In genomic region chr16:15976929-15977637, GRCh38 we compare ENCODE assay signal across 9 cellular contexts. TPM values are rescaled to one million over a fixed set of nuclear protein-coding genes. Genes with fewer than 3 reads are reported as not detected.
DNase-seq lines count a peak whose midpoint lies in the region; ATAC-seq and TF ChIP-seq lines count a peak whose summit lies in the region.
"Had no signal": no experiment of that assay in that cellular context is flagged by ENCODE, and none has a peak within 500 bp of the region (broad histone marks: within the 10 kb centered on the region; RNA-seq: fewer than 3 reads in every experiment).

No MANE protein-coding gene starts in this region.

- H3K9me3 Mint-ChIP-seq in naive thymus-derived CD4-positive, alpha-beta T cell = peaks cover 6 to 56% (median 30%) of the 10 kb centered on the region in 11 donors

- H3K36me3 ChIP-seq in Peyer's patch (peaks cover 0 to 5% (median 0%) of the 10 kb centered on the region in 3 donors), upper lobe of left lung (no peaks in the 10 kb centered on the region)
- H3K36me3 ChIP-seq in naive thymus-derived CD4-positive, alpha-beta T cell (ENCODE audit: control insufficient read depth in 2 of 3, insufficient read depth in 3 of 3, low read length in 3 of 3) = peaks cover 0 to 24% (median 0%) of the 10 kb centered on the region in 3 experiments

- DNase-seq in Peyer's patch = no peak
- DNase-seq in naive thymus-derived CD4-positive, alpha-beta T cell = no peak
- no peak for DNase-seq in upper lobe of left lung
- DNase-seq in DMS53 treated with DMSO at 0.1 percent for 48 hours (lab: John Stamatoyannopoulos, UW; ENCODE audit: unreplicated experiment) = no peak
- DNase-seq in OCI-M2 (lab: John Stamatoyannopoulos, UW; ENCODE audit: unreplicated experiment) = no peak
- no peak for DNase-seq in DMS153 treated with DMSO at 0.1 percent for 48 hours (lab: John Stamatoyannopoulos, UW; ENCODE audit: unreplicated experiment)
- DNase-seq: activated T-cell treated with anti-CD3 and anti-CD28 coated beads, Interleukin-2, amount 50 U/mL, for 4 hours; T-helper 9 cell had no signal

- peaks cover 20 to 95% (median 65%) of the 10 kb centered on the region in 5 donors for H3K36me3 Mint-ChIP-seq in naive thymus-derived CD4-positive, alpha-beta T cell

- H3K27me3 ChIP-seq in Peyer's patch (no peaks in the 10 kb centered on the region), upper lobe of left lung (no peaks in the 10 kb centered on the region)
- H3K27me3 ChIP-seq in naive thymus-derived CD4-positive, alpha-beta T cell (ENCODE audit: control insufficient read depth in 2 of 2, insufficient read depth in 2 of 2, low read length in 2 of 2) = no peaks in the 10 kb centered on the region

- peak overlapping the region in 1 of 9 donors; percentile 20 for H3K27ac Mint-ChIP-seq in naive thymus-derived CD4-positive, alpha-beta T cell

- intact Hi-C loops in naive thymus-derived CD4-positive, alpha-beta T cell (cut with micrococcal nuclease) = no loop called here

- H3K27me3 Mint-ChIP-seq in naive thymus-derived CD4-positive, alpha-beta T cell = no peaks in the 10 kb centered on the region

- CTCF ChIA-PET in naive thymus-derived CD4-positive, alpha-beta T cell (lab: Charles Lee) = no interaction called here

- ATAC-seq in esophagus mucosa (peak; percentile 66), upper lobe of left lung (ENCODE audit: low FRiP score in 2 of 2) (peak; percentile 58 to 93)
- peak; percentile 26 for ATAC-seq in naive thymus-derived CD4-positive, alpha-beta T cell
- ATAC-seq: activated T-cell treated with anti-CD3 and anti-CD28 coated beads, Interleukin-2, amount 50 U/mL, for 4 hours had no signal

- POLR2A ChIA-PET in naive thymus-derived CD4-positive, alpha-beta T cell (lab: Charles Lee) = no interaction called here

- H3K4me1 ChIP-seq in Peyer's patch (no peaks in the 10 kb centered on the region), upper lobe of left lung (peaks cover 17 to 40% (median 32%) of the 10 kb centered on the region in 4 donors)
- H3K4me1 ChIP-seq in naive thymus-derived CD4-positive, alpha-beta T cell (ENCODE audit: control insufficient read depth in 2 of 2, insufficient read depth in 2 of 2, low read length in 2 of 2) = no peaks in the 10 kb centered on the region

- TF ChIP-seq POLR2A in Peyer's patch (IDR thresholded peaks at IDR 0.05) = no peak
- no peak for TF ChIP-seq POLR2A in upper lobe of left lung (IDR thresholded peaks at IDR 0.05)

- H3K9me3 ChIP-seq in Peyer's patch (peaks cover 0 to 15% (median 7%) of the 10 kb centered on the region in 4 donors), upper lobe of left lung (peaks cover 0 to 15% (median 7%) of the 10 kb centered on the region in 4 donors)
- peaks cover 0 to 33% (median 8%) of the 10 kb centered on the region in 3 experiments for H3K9me3 ChIP-seq in naive thymus-derived CD4-positive, alpha-beta T cell (ENCODE audit: control insufficient read depth in 2 of 3, low read length in 3 of 3)

- H3K4me3 Mint-ChIP-seq in naive thymus-derived CD4-positive, alpha-beta T cell = peak overlapping the region in 3 of 10 donors; percentile 7 to 36 (median 21)
- H3K4me3 Mint-ChIP-seq: activated T-cell treated with anti-CD3 and anti-CD28 coated beads, Interleukin-2, amount 50 U/mL, for 4 hours had no signal

- WGBS in upper lobe of left lung, 2 donors = 69 to 76% methylated on average over 7 of the region's 7 CpGs

- no peak for TF ChIP-seq CTCF in Peyer's patch (IDR thresholded peaks at IDR 0.05)
- TF ChIP-seq CTCF in upper lobe of left lung (IDR thresholded peaks at IDR 0.05) = no peak

- TF ChIP-seq EP300 in upper lobe of left lung (IDR thresholded peaks at IDR 0.05) = no peak

- H3K4me3 ChIP-seq in Peyer's patch (no peak overlapping the region), upper lobe of left lung (no peak overlapping the region)
- H3K4me3 ChIP-seq in naive thymus-derived CD4-positive, alpha-beta T cell (ENCODE audit: low read length) = no peak overlapping the region

- peaks cover 16 to 40% (median 31%) of the 10 kb centered on the region in 7 donors for H3K4me1 Mint-ChIP-seq in naive thymus-derived CD4-positive, alpha-beta T cell

- peak overlapping the region; percentile 31 to 63 (median 58) for H3K27ac ChIP-seq in Peyer's patch
- H3K27ac ChIP-seq in naive thymus-derived CD4-positive, alpha-beta T cell (ENCODE audit: low read depth, low read length) = no peak overlapping the region
- H3K27ac ChIP-seq in upper lobe of left lung = peak overlapping the region; percentile 55 to 87 (median 78)

RNA-seq across cellular contexts. Expression of gene ABCC1, which starts 27.7 kb away (rescaled TPM):
- total RNA-seq in Peyer's patch = 100 to 1,000 TPM in 1 of 4 donors, 10 to 100 TPM in 3; 17.3 to 105 (median 28.3) TPM
- total RNA-seq in esophagus mucosa = 33.9 TPM
- 10 to 100 TPM; 57.3 to 95.8 (median 64.1) TPM for total RNA-seq in naive thymus-derived CD4-positive, alpha-beta T cell
- polyA plus RNA-seq in naive thymus-derived CD4-positive, alpha-beta T cell = 1 to 10 TPM; 4.8 to 7.9 TPM
- 100 to 1,000 TPM in 1 of 6 donors, 10 to 100 TPM in 5; 35.4 to 106 (median 44.8) TPM for total RNA-seq in upper lobe of left lung
